ENCODE assay signal across 9 cellular contexts in the genomic region with DNA sequence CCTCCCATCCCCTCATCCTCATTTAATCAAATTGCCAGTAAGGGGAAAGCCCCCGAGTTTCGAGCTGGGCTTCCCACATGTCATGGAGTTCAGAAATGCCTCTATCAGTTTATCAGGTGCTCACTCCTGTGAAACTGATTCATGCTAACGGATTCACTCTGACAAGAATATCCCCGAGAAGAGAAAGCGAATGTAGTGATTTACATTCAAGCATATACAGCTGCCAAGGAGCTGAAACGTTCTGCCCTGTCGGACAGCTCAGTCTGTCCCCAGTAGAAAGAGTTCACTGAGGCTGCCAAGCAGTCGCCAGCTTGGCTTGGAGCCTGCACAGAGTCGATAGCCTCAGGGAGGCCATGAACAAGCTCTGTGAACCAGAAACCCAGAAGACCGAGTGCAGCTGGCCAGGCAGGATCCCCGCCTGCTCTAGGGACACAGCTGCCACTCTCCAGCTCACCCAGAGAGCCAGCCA.
DNase-seq lines count a peak whose midpoint lies in the region; TF ChIP-seq lines count a peak whose summit lies in the region.
"Had no signal": no experiment of that assay in that cellular context is flagged by ENCODE, and none has a peak within 500 bp of the region (broad histone marks: within the 10 kb centered on the region; RNA-seq: fewer than 3 reads in every experiment).

No MANE protein-coding gene starts in this region.

- no peaks in the 10 kb centered on the region for H4K20me1 ChIP-seq in H9 (ENCODE audit: control insufficient read depth, insufficient read depth, insufficient read length)

- peaks cover 5% of the 10 kb centered on the region; the same call in 1 of the 2 replicates for H3K4me1 ChIP-seq in H9 (ENCODE audit: insufficient read depth, low read length)

- no peak overlapping the region for H4K5ac ChIP-seq in H9 (ENCODE audit: insufficient read length, low read depth, low read length)

- peaks cover 10% of the 10 kb centered on the region for H3K27me3 Mint-ChIP-seq in H9 (ENCODE audit: low read depth)
- peaks cover 13% of the 10 kb centered on the region for H3K27me3 Mint-ChIP-seq in glutamatergic neuron (ENCODE audit: unreplicated experiment)

- WGBS in H9 (ENCODE audit: extremely low coverage, insufficient read length, low lambda C conversion rate), result no CpG with 5 or more reads among the region's 11 CpGs

- H3K4me2 ChIP-seq in H9 (ENCODE audit: insufficient read depth, insufficient read length, low read length), result no peak overlapping the region
- H3K4me2 ChIP-seq: A549 had no signal

- H4K8ac ChIP-seq in H9 (replicated peaks; ENCODE audit: insufficient read length, low read depth, low read length), result no peak overlapping the region

- H2BK120ac ChIP-seq in H9 (ENCODE audit: low read depth, low read length, poor library complexity, severe bottlenecking), result no peak overlapping the region

- H3K4ac ChIP-seq in H9 (ENCODE audit: low read depth, low read length), result no peak overlapping the region

- H3K36me3 Mint-ChIP-seq in H9 (ENCODE audit: insufficient read depth in 1 of 3, low read depth in 3 of 3) (no peaks in the 10 kb centered on the region), glutamatergic neuron (ENCODE audit: unreplicated experiment) (no peaks in the 10 kb centered on the region)

- peaks cover 18 to 20% of the 10 kb centered on the region in 2 experiments for H3K4me1 Mint-ChIP-seq in H9
- H3K4me1 Mint-ChIP-seq in glutamatergic neuron (ENCODE audit: low read depth, unreplicated experiment), result peaks cover 36% of the 10 kb centered on the region

- 0 out of 2 replicates have a peak overlapping the region, but pooled peaks have one; percentile 29 for H3K14ac ChIP-seq in H9 (ENCODE audit: insufficient read depth, low read length)

- DNase-seq in DMS53 (lab: John Stamatoyannopoulos, UW) (peak; percentile 24), DMS53 treated with DMSO at 0.1 percent for 48 hours (lab: John Stamatoyannopoulos, UW; ENCODE audit: unreplicated experiment) (no peak), H9 (no peak), NCI-H2196 treated with DMSO at 0.1 percent for 48 hours (lab: John Stamatoyannopoulos, UW; ENCODE audit: unreplicated experiment) (peak; percentile 37), glutamatergic neuron (peak; percentile 40), HUDEP-2 (lab: John Stamatoyannopoulos, UW; ENCODE audit: unreplicated experiment in 76 of 76) (no peak), MV-4-11 (lab: John Stamatoyannopoulos, UW) (no peak), NCI-H1436 treated with DMSO at 0.1 percent for 48 hours (lab: John Stamatoyannopoulos, UW) (no peak)

- no peak overlapping the region for H2AFZ ChIP-seq in H9 (ENCODE audit: low read length)

- no peak overlapping the region for H2AK5ac ChIP-seq in H9 (ENCODE audit: insufficient read length, low read length)

- 0 out of 5 replicates have a peak, but pooled peaks cover 0 to 2% of the 10 kb centered on the region in 2 experiments for H3K9me3 Mint-ChIP-seq in H9
- H3K9me3 Mint-ChIP-seq in glutamatergic neuron (ENCODE audit: unreplicated experiment), result peaks cover 25% of the 10 kb centered on the region

- TF ChIP-seq CTCF in H9 (conservative IDR thresholded peaks at IDR 0.05), result no peak
- TF ChIP-seq CTCF in glutamatergic neuron (IDR thresholded peaks at IDR 0.05; ENCODE audit: partially characterized antibody, unreplicated experiment), result no peak

- H2BK5ac ChIP-seq in H9 (ENCODE audit: insufficient read length, low read length), result no peak overlapping the region

- H3K9ac ChIP-seq in H9 (ENCODE audit: extremely low read depth, insufficient read length, low read length), result no peak overlapping the region

- no peak overlapping the region for H2BK20ac ChIP-seq in H9 (ENCODE audit: low read depth, low read length, poor library complexity, severe bottlenecking)

- H3K23ac ChIP-seq in H9 (ENCODE audit: insufficient read length, low read depth, low read length), result no peak overlapping the region

- H3K56ac ChIP-seq in H9 (ENCODE audit: insufficient read length, low read depth, low read length), result no peak overlapping the region

- H3K27ac Mint-ChIP-seq in H9, result peak overlapping the region in 1 of 3 experiments; percentile 60; a peak in 1 of 7 replicates
- peak overlapping the region; percentile 24 for H3K27ac Mint-ChIP-seq in glutamatergic neuron (ENCODE audit: unreplicated experiment)

- no peaks in the 10 kb centered on the region for H3K9me3 ChIP-seq in H9 (ENCODE audit: control insufficient read depth, low read depth, low read length)

- H2BK15ac ChIP-seq in H9 (ENCODE audit: low read depth, low read length), result 0 out of 2 replicates have a peak overlapping the region, but pooled peaks have one; percentile 49

- H3K79me2 ChIP-seq in H9 (ENCODE audit: insufficient read depth, low read length), result no peaks in the 10 kb centered on the region

- no peaks in the 10 kb centered on the region for H3K23me2 ChIP-seq in H9 (ENCODE audit: insufficient read length, low read depth, low read length, poor library complexity, severe bottlenecking)

- H3K27me3 ChIP-seq in H9 (ENCODE audit: insufficient read depth, low read length), result no peaks in the 10 kb centered on the region

- H3K27ac ChIP-seq in H9 (ENCODE audit: insufficient read length, low read depth, low read length), result no peak overlapping the region
- H3K27ac ChIP-seq: A549 had no signal

- H3T11ph ChIP-seq in H9 (ENCODE audit: low read length), result no peak overlapping the region

- H3K79me1 ChIP-seq in H9 (ENCODE audit: insufficient read depth, low read depth, low read length, poor library complexity, severe bottlenecking), result no peaks in the 10 kb centered on the region

- no peak overlapping the region for H3K18ac ChIP-seq in H9 (ENCODE audit: insufficient read length, low read depth, low read length)

- H3K4me3 Mint-ChIP-seq in H9 (no peak overlapping the region), glutamatergic neuron (ENCODE audit: unreplicated experiment) (peak overlapping the region; percentile 19)

- no peak overlapping the region for H2BK12ac ChIP-seq in H9 (ENCODE audit: insufficient read length, low read depth, low read length)

- H4K91ac ChIP-seq in H9 (ENCODE audit: insufficient read length, low read depth, low read length), result no peak overlapping the region

Comparison
In these comparisons a context has a peak if more than half of its experiments do, and no peak if none do; other contexts are left out.
1. DNase-seq: peak in DMS53 (single experiment), NCI-H2196 treated with DMSO at 0.1 percent for 48 hours (single experiment) and glutamatergic neuron (single experiment); none in DMS53 treated with DMSO at 0.1 percent for 48 hours (single experiment), H9 (single experiment), HUDEP-2 (0 of 76), MV-4-11 (single experiment) and NCI-H1436 treated with DMSO at 0.1 percent for 48 hours (single experiment).